24 cellular contexts compared by ENCODE assay signal in the genomic region with DNA sequence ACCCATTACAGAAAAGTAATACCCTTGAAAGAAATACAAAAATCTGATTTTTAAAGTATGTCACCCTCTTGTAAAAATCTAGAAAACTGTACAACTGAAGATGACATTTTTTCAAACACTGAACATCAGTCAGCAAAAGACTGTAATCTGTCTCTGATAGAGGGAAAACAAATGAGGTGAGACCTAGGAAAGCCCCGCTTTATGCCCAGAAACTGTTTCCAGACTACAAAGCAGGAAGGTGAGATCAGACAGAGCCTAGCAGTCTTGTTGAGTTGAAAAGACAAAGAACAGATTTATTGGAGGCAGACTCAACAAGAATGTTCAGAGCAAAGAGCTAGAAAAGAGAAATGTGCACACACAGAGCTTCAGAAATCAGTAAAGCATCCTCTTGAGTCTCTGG.
"Had no signal": no experiment of that assay in that cellular context is flagged by ENCODE, and none has a peak within 500 bp of the region (broad histone marks: within the 10 kb centered on the region; RNA-seq: fewer than 3 reads in every experiment).

No MANE protein-coding gene starts in this region.

- H3K36me3 ChIP-seq: ascending aorta, brain microvascular endothelial cell, right lobe of liver, upper lobe of left lung had no signal

- H3K79me2 ChIP-seq: parathyroid adenoma had no signal

- H3K27ac Mint-ChIP-seq: activated CD8-positive, alpha-beta T cell treated with anti-CD3 and anti-CD28 coated beads, Interleukin-2, amount 10 ng/mL, durations not matched to agents 7 days and 5 days; activated naive CD4-positive, alpha-beta T cell treated with anti-CD3 and anti-CD28 coated beads, Interleukin-2, amount 50 U/mL, for 72 hours; activated T-helper 1 cell treated with anti-CD3 and anti-CD28 coated beads, Interleukin-12 subunit alpha, Interleukin-12 subunit beta, Interleukin-2, Interleukin-4 antibody, amounts not matched to agents 30 ng/mL and 10 ng/mL and 1 ng/mL, durations not matched to agents 14 hours and 24 hours and 36 hours; effector memory CD8-positive, alpha-beta T cell; natural killer cell; stimulated activated naive B cell treated with anti-CD40 and anti-IgM and Interleukin-4, amounts not matched to agents 10 μg/mL and 1 μg/mL and 100 μg/mL, for 72 hours had no signal

- H2AFZ ChIP-seq: parathyroid adenoma had no signal

- ATAC-seq: activated CD8-positive, alpha-beta T cell treated with anti-CD3 and anti-CD28 coated beads, Interleukin-2, amount 10 ng/mL, durations not matched to agents 7 days and 5 days; activated naive CD4-positive, alpha-beta T cell treated with anti-CD3 and anti-CD28 coated beads, Interleukin-2, amount 50 U/mL, for 72 hours; effector memory CD8-positive, alpha-beta T cell; esophagus mucosa; left lobe of liver; natural killer cell; right lobe of liver; stimulated activated naive B cell treated with anti-CD40 and anti-IgM and Interleukin-4, amounts not matched to agents 10 μg/mL and 1 μg/mL and 100 μg/mL, for 72 hours had no signal

- H3K27ac ChIP-seq: ascending aorta, brain microvascular endothelial cell, parathyroid adenoma, right lobe of liver, skin epidermis, testis, upper lobe of left lung had no signal

- H3K27me3 ChIP-seq: ascending aorta, brain microvascular endothelial cell, right lobe of liver, testis, upper lobe of left lung had no signal

- H3K4me1 ChIP-seq: ascending aorta, parathyroid adenoma, right lobe of liver, testis, upper lobe of left lung had no signal

- H3K36me3 Mint-ChIP-seq: activated naive CD4-positive, alpha-beta T cell treated with anti-CD3 and anti-CD28 coated beads, Interleukin-2, amount 50 U/mL, for 72 hours; natural killer cell; stimulated activated naive B cell treated with anti-CD40 and anti-IgM and Interleukin-4, amounts not matched to agents 10 μg/mL and 1 μg/mL and 100 μg/mL, for 72 hours had no signal

- H3K9ac ChIP-seq: parathyroid adenoma had no signal

- H3K4me3 Mint-ChIP-seq: activated CD8-positive, alpha-beta T cell treated with anti-CD3 and anti-CD28 coated beads, Interleukin-2, amount 10 ng/mL, durations not matched to agents 7 days and 5 days; activated T-helper 1 cell treated with anti-CD3 and anti-CD28 coated beads, Interleukin-12 subunit alpha, Interleukin-12 subunit beta, Interleukin-2, Interleukin-4 antibody, amounts not matched to agents 30 ng/mL and 10 ng/mL and 1 ng/mL, durations not matched to agents 14 hours and 24 hours and 36 hours; effector memory CD8-positive, alpha-beta T cell; natural killer cell; stimulated activated naive B cell treated with anti-CD40 and anti-IgM and Interleukin-4, amounts not matched to agents 10 μg/mL and 1 μg/mL and 100 μg/mL, for 72 hours had no signal

- DNase-seq: activated CD4-positive, alpha-beta T cell treated with anti-CD3 and anti-CD28 coated beads for 1 hour; activated CD4-positive, alpha-beta T cell treated with anti-CD3 and anti-CD28 coated beads, Interleukin-2, amount 50 U/mL, for 1 hour; activated CD8-positive, alpha-beta T cell treated with anti-CD3 and anti-CD28 coated beads, Interleukin-2, amount 10 ng/mL, durations not matched to agents 7 days and 5 days; activated gamma-delta T cell treated with Interleukin-2 at 50 U/mL for 16 hours; brain microvascular endothelial cell; caudate nucleus; dermis blood vessel endothelial cell; effector memory CD8-positive, alpha-beta T cell; foreskin melanocyte; midbrain; natural killer cell; right lobe of liver; stimulated activated CD4-positive, alpha-beta T cell treated with anti-CD3 and anti-CD28 coated beads, Interleukin-2, amount 100 ng/mL, for 24 hours; stimulated activated naive B cell treated with anti-CD40 and anti-IgM and Interleukin-4, amounts not matched to agents 10 μg/mL and 1 μg/mL and 100 μg/mL, for 72 hours; T-helper 1 cell; testis; upper lobe of left lung had no signal

- H3K27me3 Mint-ChIP-seq: effector memory CD8-positive, alpha-beta T cell; stimulated activated naive B cell treated with anti-CD40 and anti-IgM and Interleukin-4, amounts not matched to agents 10 μg/mL and 1 μg/mL and 100 μg/mL, for 72 hours had no signal

- H3K4me1 Mint-ChIP-seq: natural killer cell; stimulated activated naive B cell treated with anti-CD40 and anti-IgM and Interleukin-4, amounts not matched to agents 10 μg/mL and 1 μg/mL and 100 μg/mL, for 72 hours had no signal

- H3K4me3 ChIP-seq: ascending aorta, right lobe of liver, skin epidermis, testis, upper lobe of left lung had no signal

- H3K9me3 ChIP-seq: ascending aorta, right lobe of liver, testis, upper lobe of left lung had no signal
